In genomic region chr1:45272267-45272666, GRCh38 we compare ENCODE assay signal across 11 cellular contexts. TPM values are rescaled to one million over a fixed set of nuclear protein-coding genes. Genes with fewer than 3 reads are reported as not detected.
DNase-seq lines count a peak whose midpoint lies in the region; ATAC-seq, FAIRE-seq and TF ChIP-seq lines count a peak whose summit lies in the region.
"Not testable (repeated sequence)": the region's sequence is repeated elsewhere in the genome, so short reads cannot be mapped to it uniquely, and the experiment has no call there.
"Had no signal": no experiment of that assay in that cellular context is flagged by ENCODE, and none has a peak within 500 bp of the region (broad histone marks: within the 10 kb centered on the region; RNA-seq: fewer than 3 reads in every experiment).

No MANE protein-coding gene starts in this region.

- not testable (repeated sequence) for H3K27ac Mint-ChIP-seq in WTC11

- not testable (repeated sequence) for H3K4me2 ChIP-seq in IMR-90 (ENCODE audit: low read depth, low read length); endothelial cell of umbilical vein (ENCODE audit: insufficient read depth, low read length); osteoblast (ENCODE audit: insufficient read depth, low read length)
- H3K4me2 ChIP-seq in fibroblast of lung (ENCODE audit: extremely low read depth, insufficient read depth, low read length), result peak overlapping the region; percentile 3

- POLR2A ChIA-PET in AG04450 (lab: Yijun Ruan, JAX) (interaction anchor here (0.8 kb wide), 1 partner anchor 30 kb away, joined by 4 read pairs; no protein-coding TSS in a partner anchor), IMR-90 (lab: Charles Lee; ENCODE audit: unreplicated experiment) (interaction anchor here (0.6 kb wide), 1 partner anchor 25 kb away, joined by 10 read pairs; no protein-coding TSS in a partner anchor)
- POLR2A ChIA-PET in WTC11 (lab: Charles Lee); endothelial cell of umbilical vein (lab: Charles Lee): not testable (repeated sequence)

- not testable (repeated sequence) for H2BK20ac ChIP-seq in IMR-90 (ENCODE audit: low read depth, low read length)

- H3K27ac ChIP-seq in AG04450 (ENCODE audit: low read depth, low read length) (peak overlapping the region; percentile 69), brain microvascular endothelial cell (peak overlapping the region; percentile 95), endothelial cell of umbilical vein (ENCODE audit: insufficient read depth, low read depth, low read length) (peak overlapping the region; percentile 86), fibroblast of lung (ENCODE audit: insufficient read depth, low read length) (peak overlapping the region; percentile 53), osteoblast (ENCODE audit: low read depth, low read length) (peak overlapping the region; percentile 76)
- not testable (repeated sequence) for H3K27ac ChIP-seq in IMR-90 (ENCODE audit: insufficient read depth, low read length)

- CTCF ChIA-PET in AG04450 (lab: Charles Lee), result interaction anchor here (0.6 to 1.1 kb wide), 2 partner anchors 254 to 257 kb away, joined by 3 to 4 read pairs; no protein-coding TSS in a partner anchor
- CTCF ChIA-PET in IMR-90 (lab: Yijun Ruan, JAX); WTC11 (lab: Charles Lee); endothelial cell of umbilical vein (lab: Charles Lee): not testable (repeated sequence)

- H3K4me3 Mint-ChIP-seq in WTC11, result not testable (repeated sequence)

- intact Hi-C loops in IMR-90 (cut with micrococcal nuclease); endothelial cell of umbilical vein (cut with micrococcal nuclease): not testable (repeated sequence)

- not testable (repeated sequence) for H3K79me1 ChIP-seq in IMR-90 (ENCODE audit: low read depth in 1 of 2, low read length in 2 of 2)

- H3K9me3 ChIP-seq in AG04450 (ENCODE audit: control insufficient read depth, insufficient read depth, low read length); IMR-90 (ENCODE audit: control insufficient read depth, insufficient read depth, low read length); endothelial cell of umbilical vein (replicated peaks; ENCODE audit: control insufficient read depth, insufficient read depth, low read length); fibroblast of lung (ENCODE audit: control insufficient read depth, insufficient read depth, low read depth, low read length); osteoblast (ENCODE audit: low read depth, low read length): not testable (repeated sequence)

- not testable (repeated sequence) for H2BK15ac ChIP-seq in IMR-90 (ENCODE audit: low read depth, low read length)

- not testable (repeated sequence) for H3K36me3 ChIP-seq in IMR-90 (ENCODE audit: control insufficient read depth, insufficient read depth, low read length); brain microvascular endothelial cell (replicated peaks); endothelial cell of umbilical vein (ENCODE audit: control insufficient read depth in 2 of 2, extremely low read depth in 1 of 2, insufficient read depth in 2 of 2, low read length in 2 of 2); fibroblast of lung (ENCODE audit: control insufficient read depth, insufficient read depth, low read length); osteoblast (ENCODE audit: insufficient read depth, low read length)

- not testable (repeated sequence) for H4K5ac ChIP-seq in IMR-90 (ENCODE audit: low read depth, low read length)

- dilution Hi-C loops in IMR-90 (cut with HindIII; ENCODE audit: low sequenced_read_pairs, unreplicated experiment); endothelial cell of umbilical vein (cut with MboI; ENCODE audit: extremely low pct_ligation_motif_present, low sequenced_read_pairs): not testable (repeated sequence)

- BruUV-seq in IMR-90 (replicated peaks; lab: Mats Ljungman, UMichigan); endothelial cell of umbilical vein (replicated peaks; lab: Mats Ljungman, UMichigan): not testable (repeated sequence)

- not testable (repeated sequence) for TF ChIP-seq RAD21 in IMR-90 (IDR thresholded peaks at IDR 0.05; ENCODE audit: low read length)

- H3K9me1 ChIP-seq in IMR-90 (ENCODE audit: insufficient read depth, low read length); endothelial cell of umbilical vein (replicated peaks; ENCODE audit: control insufficient read depth, extremely low read depth, insufficient read depth, low read length): not testable (repeated sequence)

- DNase-seq in AG04450 (ENCODE audit: low read depth, low spot score); IMR-90; WTC11 (ENCODE audit: low spot score); brain microvascular endothelial cell; endothelial cell of umbilical vein (ENCODE audit: low read depth, low spot score); fibroblast of lung (ENCODE audit: low read depth in 2 of 2); osteoblast (ENCODE audit: insufficient read length, low spot score, missing footprints): not testable (repeated sequence)

- not testable (repeated sequence) for H2AK5ac ChIP-seq in IMR-90 (ENCODE audit: low read depth, low read length)

- H3K9me3 Mint-ChIP-seq in WTC11, result peaks cover 12% of the 10 kb centered on the region; the same call in 1 of the 2 replicates

- not testable (repeated sequence) for H3K79me2 ChIP-seq in endothelial cell of umbilical vein (ENCODE audit: control insufficient read depth, insufficient read depth, low read length); fibroblast of lung (ENCODE audit: control insufficient read depth, insufficient read depth, low read length); osteoblast (ENCODE audit: insufficient read depth, low read length)

- H3K4me1 ChIP-seq in IMR-90 (ENCODE audit: control insufficient read depth, insufficient read depth, low read length); fibroblast of lung (ENCODE audit: control insufficient read depth, extremely low read depth, insufficient read depth, low read length); osteoblast (ENCODE audit: insufficient read depth, low read length): not testable (repeated sequence)
- H3K4me1 ChIP-seq in endothelial cell of umbilical vein (ENCODE audit: control insufficient read depth, extremely low read depth, insufficient read depth, low read length), result peaks cover 12% of the 10 kb centered on the region

- H3K4me3 ChIP-seq in AG04450 (ENCODE audit: low read depth, low read length); IMR-90 (ENCODE audit: insufficient read depth, low read depth, low read length); brain microvascular endothelial cell (ENCODE audit: low read depth, low read length); endothelial cell of umbilical vein (replicated peaks in 1 of 3; ENCODE audit: insufficient read depth in 1 of 3, low read depth in 1 of 3, low read length in 3 of 3); fibroblast of lung (replicated peaks in 1 of 4; ENCODE audit: control extremely low read depth in 1 of 4, insufficient read depth in 1 of 4, low read depth in 3 of 4, low read length in 4 of 4); osteoblast (ENCODE audit: insufficient read depth, low read length): not testable (repeated sequence)

- H3K4me1 Mint-ChIP-seq in WTC11, result not testable (repeated sequence)

- not testable (repeated sequence) for H3K14ac ChIP-seq in IMR-90 (replicated peaks; ENCODE audit: low read depth, low read length)

- peak overlapping the region; percentile 54; the same call in 1 of the 2 replicates for H3K18ac ChIP-seq in IMR-90 (ENCODE audit: low read depth, low read length)

- H2BK5ac ChIP-seq in IMR-90 (ENCODE audit: low read depth, low read length, poor library complexity, severe bottlenecking), result not testable (repeated sequence)

- in situ Hi-C loops in IMR-90 (cut with MboI; ENCODE audit: low sequenced_read_pairs); brain microvascular endothelial cell (cut with HindIII; ENCODE audit: low pct_ligation_motif_present, low sequenced_read_pairs): not testable (repeated sequence)

- not testable (repeated sequence) for H4K20me1 ChIP-seq in IMR-90 (ENCODE audit: insufficient read depth, low read length); endothelial cell of umbilical vein (replicated peaks; ENCODE audit: control insufficient read depth, extremely low read depth, insufficient read depth, low read length); fibroblast of lung (ENCODE audit: control insufficient read depth, extremely low read depth, insufficient read depth, low read length); osteoblast (ENCODE audit: insufficient read depth, low read length)

- H3K9ac ChIP-seq in IMR-90 (ENCODE audit: low read depth, low read length); fibroblast of lung (ENCODE audit: insufficient read depth, low read length): not testable (repeated sequence)
- peak overlapping the region; percentile 55 for H3K9ac ChIP-seq in endothelial cell of umbilical vein (replicated peaks; ENCODE audit: extremely low read depth, insufficient read depth, low read length)

- not testable (repeated sequence) for H3K56ac ChIP-seq in IMR-90 (ENCODE audit: extremely low read depth, insufficient read depth, low read length)

- not testable (repeated sequence) for H3K4ac ChIP-seq in IMR-90 (ENCODE audit: low read depth, low read length)

- H4K8ac ChIP-seq in IMR-90 (ENCODE audit: low read depth in 2 of 2, low read length in 2 of 2), result not testable (repeated sequence)

- H2AK9ac ChIP-seq in IMR-90 (replicated peaks; ENCODE audit: low read depth, low read length, poor library complexity), result not testable (repeated sequence)

- not testable (repeated sequence) for H3K36me3 Mint-ChIP-seq in WTC11

- not testable (repeated sequence) for H4K91ac ChIP-seq in IMR-90 (ENCODE audit: insufficient read depth, low read depth, low read length)

- not testable (repeated sequence) for TF ChIP-seq CTCF in AG04450 (IDR thresholded peaks at IDR 0.05; ENCODE audit: low read depth, low read length); IMR-90 (conservative IDR thresholded peaks at IDR 0.05; ENCODE audit: low read depth, low read length); WTC11 (IDR thresholded peaks at IDR 0.05); brain microvascular endothelial cell (IDR thresholded peaks at IDR 0.05; ENCODE audit: low read depth, low read length, missing control alignments); endothelial cell of umbilical vein (IDR thresholded peaks at IDR 0.05; ENCODE audit: extremely low read depth in 1 of 2, insufficient read depth in 1 of 2, low read depth in 1 of 2, low read length in 2 of 2); fibroblast of lung (conservative IDR thresholded peaks at IDR 0.05 in 1 of 2, IDR thresholded peaks at IDR 0.05 in 1 of 2; ENCODE audit: low read depth in 1 of 2, low read length in 2 of 2); osteoblast (IDR thresholded peaks at IDR 0.05; ENCODE audit: extremely low read depth, low read depth, low read length)

- H3K27me3 Mint-ChIP-seq in WTC11 (ENCODE audit: low read depth), result not testable (repeated sequence)

- WGBS in IMR-90 (ENCODE audit: extremely low coverage in 2 of 2, insufficient read length in 1 of 2), 2 experiments, result no CpG with 5 or more reads among the region's 1 CpG

- H2AFZ ChIP-seq in IMR-90 (replicated peaks; ENCODE audit: low read length, poor library complexity); endothelial cell of umbilical vein (ENCODE audit: low read depth, low read length); fibroblast of lung (ENCODE audit: low read length); osteoblast (ENCODE audit: low read length): not testable (repeated sequence)

- not testable (repeated sequence) for FAIRE-seq in endothelial cell of umbilical vein (lab: Jason Lieb, UNC)

- H3K27me3 ChIP-seq in AG04450 (ENCODE audit: control insufficient read depth, insufficient read depth, low read length); IMR-90 (ENCODE audit: control insufficient read depth, insufficient read depth, low read length); brain microvascular endothelial cell (replicated peaks); endothelial cell of umbilical vein (ENCODE audit: control insufficient read depth in 2 of 2, insufficient read depth in 2 of 2, low read length in 2 of 2); fibroblast of lung (ENCODE audit: control insufficient read depth, insufficient read depth, low read length); osteoblast (ENCODE audit: insufficient read depth, low read length): not testable (repeated sequence)

- not testable (repeated sequence) for H2BK120ac ChIP-seq in IMR-90 (ENCODE audit: low read depth, low read length)

- ATAC-seq in IMR-90 (ENCODE audit: low read depth); WTC11: not testable (repeated sequence)

- TF ChIP-seq POLR2A in IMR-90 (IDR thresholded peaks at IDR 0.05; ENCODE audit: low read depth, low read length); endothelial cell of umbilical vein (IDR thresholded peaks at IDR 0.05; ENCODE audit: low read depth, low read length): not testable (repeated sequence)

- H3K23ac ChIP-seq in IMR-90 (ENCODE audit: low read depth, low read length), result not testable (repeated sequence)

RNA-seq across cellular contexts. Expression of gene HPDL, which starts 54.4 kb away (rescaled TPM):
- 0.22 and 0.50 TPM in 2 replicates for polyA plus RNA-seq in AG04450 (2011; rRNA removed)
- polyA minus RNA-seq in AG04450 (2011; rRNA and poly(A)+ RNA removed), result 0.28 TPM in 1 of 2 replicates, not detected in the other
- total RNA-seq in IMR-90 (2012; rRNA removed), result 0.54 and 0.56 TPM in 2 replicates
- polyA plus RNA-seq in IMR-90 (2012; rRNA removed), result 1.1 and 1.5 TPM in 2 replicates
- polyA plus RNA-seq in IMR-90 (2012; cell fraction: cytosol; rRNA removed), result 1.1 and 1.5 TPM in 2 replicates
- polyA plus RNA-seq in IMR-90 (2012; cell fraction: nucleus; rRNA removed; ENCODE audit: low replicate concordance), result 0.44 and 1.0 TPM in 2 replicates
- total RNA-seq in WTC11 (2021), result 24.9 to 44.0 TPM (median 27.8 TPM) in 3 replicates
- 5.6 and 5.9 TPM in 2 replicates for total RNA-seq in endothelial cell of umbilical vein
- 3.4 and 3.7 TPM in 2 replicates for polyA plus RNA-seq in endothelial cell of umbilical vein
- 2.6 and 3.2 TPM in 2 replicates for polyA plus RNA-seq in endothelial cell of umbilical vein (2011; cell fraction: cytosol; rRNA removed)
- polyA plus RNA-seq in endothelial cell of umbilical vein (2011; cell fraction: nucleus; rRNA removed), result 1.1 and 1.8 TPM in 2 replicates
- polyA plus RNA-seq in endothelial cell of umbilical vein (2012), result 1.9 and 3.3 TPM in 2 replicates
- polyA minus RNA-seq in endothelial cell of umbilical vein, result 0.70 and 1.4 TPM in 2 replicates
- 26.3 TPM for polyA minus RNA-seq in endothelial cell of umbilical vein (2011; cell fraction: cytosol; rRNA and poly(A)+ RNA removed)
- polyA minus RNA-seq in endothelial cell of umbilical vein (2011; cell fraction: nucleus; rRNA and poly(A)+ RNA removed), result 0.87 and 0.96 TPM in 2 replicates
- 0.17 and 0.26 TPM in 2 replicates for total RNA-seq in fibroblast of lung
- polyA plus RNA-seq in fibroblast of lung, result 0.17 and 0.30 TPM in 2 replicates
- 0.41 and 0.69 TPM in 2 replicates for polyA plus RNA-seq in fibroblast of lung (2012)
- polyA minus RNA-seq in fibroblast of lung (ENCODE audit: low replicate concordance), result not detected in 2 replicates
- total RNA-seq in osteoblast, result 0.36 and 0.59 TPM in 2 replicates
- total RNA-seq: CD4-positive, CD25-positive, alpha-beta regulatory T cell; Daoy; G401 had no signal
- polyA plus RNA-seq: CD14-positive monocyte had no signal
